In the genomic region with DNA sequence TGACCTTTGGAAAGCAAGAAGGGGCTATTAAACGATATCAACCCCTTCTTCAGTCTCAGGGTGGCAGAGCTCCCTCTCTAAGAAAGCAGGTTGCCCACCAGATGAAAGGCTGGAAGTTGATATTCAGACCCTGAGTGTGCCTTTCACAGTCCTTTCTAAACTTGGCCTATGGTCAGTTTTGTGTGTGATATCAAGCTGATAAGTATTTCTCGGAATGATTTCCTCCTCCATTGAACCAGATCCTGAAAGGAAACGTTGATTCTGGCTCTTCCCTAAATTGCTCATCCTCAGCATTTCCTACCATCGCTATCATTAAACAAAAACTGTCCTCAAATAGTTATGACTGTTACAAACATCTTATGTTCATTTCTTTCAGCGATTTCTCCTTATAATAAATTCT, we compare ENCODE assay signal across 22 cellular contexts.
DNase-seq lines count a peak whose midpoint lies in the region; ATAC-seq, FAIRE-seq and TF ChIP-seq lines count a peak whose summit lies in the region.
"Had no signal": no experiment of that assay in that cellular context is flagged by ENCODE, and none has a peak within 500 bp of the region (broad histone marks: within the 10 kb centered on the region; RNA-seq: fewer than 3 reads in every experiment).

No MANE protein-coding gene starts in this region.

- dilution Hi-C loops in endothelial cell of umbilical vein (cut with MboI; ENCODE audit: extremely low pct_ligation_motif_present, low sequenced_read_pairs) = no loop called here

- H3K27ac ChIP-seq in endothelial cell of umbilical vein (ENCODE audit: insufficient read depth, low read depth, low read length) = peak overlapping the region; percentile 57
- H3K27ac ChIP-seq in upper lobe of left lung = peak overlapping the region; percentile 24 to 84 (median 61)
- H3K27ac ChIP-seq in osteoblast (ENCODE audit: low read depth, low read length) = no peak overlapping the region
- H3K27ac ChIP-seq: A549, hepatocyte, neutrophil had no signal

- peaks cover 29% of the 10 kb centered on the region for H3K4me1 Mint-ChIP-seq in activated CD8-positive, alpha-beta memory T cell treated with anti-CD3 and anti-CD28 coated beads, Interleukin-2, amount 10 ng/mL, durations not matched to agents 7 days and 5 days

- H2AFZ ChIP-seq in endothelial cell of umbilical vein (ENCODE audit: low read depth, low read length) = peak overlapping the region; percentile 76
- no peak overlapping the region for H2AFZ ChIP-seq in osteoblast (ENCODE audit: low read length)
- H2AFZ ChIP-seq: hepatocyte had no signal

- peaks cover 19% of the 10 kb centered on the region for H3K4me1 ChIP-seq in endothelial cell of umbilical vein (ENCODE audit: control insufficient read depth, extremely low read depth, insufficient read depth, low read length)
- H3K4me1 ChIP-seq in upper lobe of left lung = peaks cover 0 to 20% (median 9%) of the 10 kb centered on the region in 4 donors
- H3K4me1 ChIP-seq in osteoblast (ENCODE audit: insufficient read depth, low read length) = no peaks in the 10 kb centered on the region
- H3K4me1 ChIP-seq: A549 had no signal

- 45 to 54% methylated on average over 5 of the region's 5 CpGs for WGBS in upper lobe of left lung, 2 donors

- intact Hi-C loops in endothelial cell of umbilical vein (cut with micrococcal nuclease) = loop anchor here (1.0 to 2.0 kb wide), 2 partner anchors 9 to 273 kb away; partner anchors contain the start of genes ABHD17B and C9orf85

- peaks cover 2% of the 10 kb centered on the region for H3K27me3 Mint-ChIP-seq in activated CD8-positive, alpha-beta memory T cell treated with anti-CD3 and anti-CD28 coated beads, Interleukin-2, amount 10 ng/mL, durations not matched to agents 7 days and 5 days
- H3K27me3 Mint-ChIP-seq: activated naive CD4-positive, alpha-beta T cell treated with anti-CD3 and anti-CD28 coated beads, Interleukin-2, amount 50 U/mL, for 24 hours; activated T-cell treated with anti-CD3 and anti-CD28 coated beads, Interleukin-2, amount 50 U/mL, for 24 hours; type B pancreatic cell had no signal

- DNase-seq in activated CD8-positive, alpha-beta memory T cell treated with anti-CD3 and anti-CD28 coated beads, Interleukin-2, amount 10 ng/mL, durations not matched to agents 7 days and 5 days = no peak
- DNase-seq in activated CD8-positive, alpha-beta memory T cell treated with anti-CD3 and anti-CD28 coated beads, Interleukin-2, amount 50 U/mL, for 48 hours = no peak
- peak; percentile 51 for DNase-seq in endothelial cell of umbilical vein (ENCODE audit: low read depth, low spot score)
- DNase-seq in lung microvascular endothelial cell (ENCODE audit: low read depth in 2 of 2) = peak; percentile 39
- DNase-seq in upper lobe of left lung = no peak
- DNase-seq in osteoblast (ENCODE audit: insufficient read length, low spot score, missing footprints) = no peak
- DNase-seq in NK-92 (lab: John Stamatoyannopoulos, UW; ENCODE audit: unreplicated experiment) = no peak
- DNase-seq: activated T-cell treated with anti-CD3 and anti-CD28 coated beads, Interleukin-2, amount 50 U/mL, for 24 hours; DMS 273 treated with DMSO at 0.1 percent for 48 hours; islet precursor cell; MV-4-11; NCI-H2029 treated with DMSO at 0.1 percent for 48 hours; NCI-H510A treated with DMSO at 0.1 percent for 48 hours; stimulated activated naive CD8-positive, alpha-beta T cell treated with anti-CD3 and anti-CD28 coated beads, Interleukin-15, Interleukin-2, amounts not matched to agents 100 U/mL and 50 U/mL, for 24 hours; SW 1271 had no signal

- peak in 2 of 4 donors; percentile 41 to 67 for TF ChIP-seq EP300 in upper lobe of left lung (IDR thresholded peaks at IDR 0.05)

- H3K27me3 ChIP-seq in endothelial cell of umbilical vein (ENCODE audit: control insufficient read depth in 2 of 2, insufficient read depth in 2 of 2, low read length in 2 of 2) (no peaks in the 10 kb centered on the region), upper lobe of left lung (no peaks in the 10 kb centered on the region), osteoblast (ENCODE audit: insufficient read depth, low read length) (no peaks in the 10 kb centered on the region)
- H3K27me3 ChIP-seq: BLaER1 treated with 17β-estradiol and CSF1 and Interleukin-3, amounts not matched to agents 10 nM and 100 nM; hepatocyte; neutrophil had no signal

- H3K79me2 ChIP-seq in endothelial cell of umbilical vein (ENCODE audit: control insufficient read depth, insufficient read depth, low read length) = no peaks in the 10 kb centered on the region
- no peaks in the 10 kb centered on the region for H3K79me2 ChIP-seq in osteoblast (ENCODE audit: insufficient read depth, low read length)
- H3K79me2 ChIP-seq: hepatocyte had no signal

- ATAC-seq in activated CD8-positive, alpha-beta memory T cell treated with anti-CD3 and anti-CD28 coated beads, Interleukin-2, amount 10 ng/mL, durations not matched to agents 7 days and 5 days = no peak
- ATAC-seq in upper lobe of left lung (ENCODE audit: low FRiP score in 2 of 2) = no peak
- no peak for ATAC-seq in GM18909 (IDR thresholded peaks at IDR 0.05; ENCODE audit: poor library complexity, unreplicated experiment)
- ATAC-seq: A549 had no signal

- CTCF ChIA-PET in activated CD8-positive, alpha-beta memory T cell treated with anti-CD3 and anti-CD28 coated beads, Interleukin-2, amount 10 ng/mL, durations not matched to agents 7 days and 5 days (lab: Charles Lee) = interaction anchor here (1.4 kb wide), 1 partner anchor 130 kb away, joined by 4 read pairs; no protein-coding TSS in a partner anchor
- CTCF ChIA-PET in endothelial cell of umbilical vein (lab: Charles Lee) = interaction anchor here (0.9 to 3.2 kb wide), 4 partner anchors 9 to 80 kb away, joined by 3 to 23 read pairs (median 6); no protein-coding TSS in a partner anchor

- peak overlapping the region; percentile 79 for H3K27ac Mint-ChIP-seq in activated CD8-positive, alpha-beta memory T cell treated with anti-CD3 and anti-CD28 coated beads, Interleukin-2, amount 10 ng/mL, durations not matched to agents 7 days and 5 days
- H3K27ac Mint-ChIP-seq: activated naive CD4-positive, alpha-beta T cell treated with anti-CD3 and anti-CD28 coated beads, Interleukin-2, amount 50 U/mL, for 24 hours; type B pancreatic cell had no signal

- H3K4me3 Mint-ChIP-seq in activated CD8-positive, alpha-beta memory T cell treated with anti-CD3 and anti-CD28 coated beads, Interleukin-2, amount 10 ng/mL, durations not matched to agents 7 days and 5 days = no peak overlapping the region
- H3K4me3 Mint-ChIP-seq: type B pancreatic cell had no signal

- peaks cover 7% of the 10 kb centered on the region for H3K36me3 Mint-ChIP-seq in activated CD8-positive, alpha-beta memory T cell treated with anti-CD3 and anti-CD28 coated beads, Interleukin-2, amount 10 ng/mL, durations not matched to agents 7 days and 5 days
- H3K36me3 Mint-ChIP-seq: activated naive CD4-positive, alpha-beta T cell treated with anti-CD3 and anti-CD28 coated beads, Interleukin-2, amount 50 U/mL, for 24 hours; type B pancreatic cell had no signal

- POLR2A ChIA-PET in endothelial cell of umbilical vein (lab: Charles Lee) = no interaction called here

- TF ChIP-seq POLR2A in endothelial cell of umbilical vein (IDR thresholded peaks at IDR 0.05; ENCODE audit: low read depth, low read length) (no peak), upper lobe of left lung (IDR thresholded peaks at IDR 0.05) (no peak)

- no peak overlapping the region for H3K9ac ChIP-seq in endothelial cell of umbilical vein (replicated peaks; ENCODE audit: extremely low read depth, insufficient read depth, low read length)

- H3K4me2 ChIP-seq in endothelial cell of umbilical vein (ENCODE audit: insufficient read depth, low read length) (peak overlapping the region; percentile 89), osteoblast (ENCODE audit: insufficient read depth, low read length) (no peak overlapping the region)
- H3K4me2 ChIP-seq: A549, hepatocyte had no signal

- TF ChIP-seq CTCF in endothelial cell of umbilical vein (IDR thresholded peaks at IDR 0.05; ENCODE audit: extremely low read depth in 1 of 2, insufficient read depth in 1 of 2, low read depth in 1 of 2, low read length in 2 of 2) = no peak
- no peak for TF ChIP-seq CTCF in upper lobe of left lung (IDR thresholded peaks at IDR 0.05)
- TF ChIP-seq CTCF in osteoblast (IDR thresholded peaks at IDR 0.05; ENCODE audit: extremely low read depth, low read depth, low read length) = no peak

- H3K9me1 ChIP-seq in endothelial cell of umbilical vein (replicated peaks; ENCODE audit: control insufficient read depth, extremely low read depth, insufficient read depth, low read length) = no peaks in the 10 kb centered on the region

- H3K9me3 Mint-ChIP-seq in activated CD8-positive, alpha-beta memory T cell treated with anti-CD3 and anti-CD28 coated beads, Interleukin-2, amount 10 ng/mL, durations not matched to agents 7 days and 5 days (ENCODE audit: low read depth) = no peaks in the 10 kb centered on the region
- H3K9me3 Mint-ChIP-seq: activated naive CD4-positive, alpha-beta T cell treated with anti-CD3 and anti-CD28 coated beads, Interleukin-2, amount 50 U/mL, for 24 hours; activated T-cell treated with anti-CD3 and anti-CD28 coated beads, Interleukin-2, amount 50 U/mL, for 24 hours; type B pancreatic cell had no signal

- BruUV-seq in endothelial cell of umbilical vein (replicated peaks; lab: Mats Ljungman, UMichigan) = no TSS peak

- H3K4me3 ChIP-seq in endothelial cell of umbilical vein (replicated peaks in 1 of 3; ENCODE audit: insufficient read depth in 1 of 3, low read depth in 1 of 3, low read length in 3 of 3) (peak overlapping the region in 1 of 3 experiments; percentile 12), upper lobe of left lung (no peak overlapping the region), osteoblast (ENCODE audit: insufficient read depth, low read length) (no peak overlapping the region)
- H3K4me3 ChIP-seq: A549; BLaER1 treated with 17β-estradiol and CSF1 and Interleukin-3, amounts not matched to agents 10 nM and 100 nM; hepatocyte had no signal

- H3K36me3 ChIP-seq in endothelial cell of umbilical vein (ENCODE audit: control insufficient read depth in 2 of 2, extremely low read depth in 1 of 2, insufficient read depth in 2 of 2, low read length in 2 of 2) = no peaks in the 10 kb centered on the region
- no peaks in the 10 kb centered on the region for H3K36me3 ChIP-seq in upper lobe of left lung
- no peaks in the 10 kb centered on the region for H3K36me3 ChIP-seq in osteoblast (ENCODE audit: insufficient read depth, low read length)
- H3K36me3 ChIP-seq: BLaER1 treated with 17β-estradiol and CSF1 and Interleukin-3, amounts not matched to agents 10 nM and 100 nM; neutrophil had no signal

- no peaks in the 10 kb centered on the region for H4K20me1 ChIP-seq in endothelial cell of umbilical vein (replicated peaks; ENCODE audit: control insufficient read depth, extremely low read depth, insufficient read depth, low read length)
- no peaks in the 10 kb centered on the region for H4K20me1 ChIP-seq in osteoblast (ENCODE audit: insufficient read depth, low read length)
- H4K20me1 ChIP-seq: BLaER1 treated with 17β-estradiol and CSF1 and Interleukin-3, amounts not matched to agents 10 nM and 100 nM had no signal

- FAIRE-seq in endothelial cell of umbilical vein (lab: Jason Lieb, UNC) = peak; percentile 21
- FAIRE-seq: A549 had no signal

- H3K9me3 ChIP-seq in endothelial cell of umbilical vein (replicated peaks; ENCODE audit: control insufficient read depth, insufficient read depth, low read length) (no peaks in the 10 kb centered on the region), upper lobe of left lung (no peaks in the 10 kb centered on the region), osteoblast (ENCODE audit: low read depth, low read length) (no peaks in the 10 kb centered on the region)
- H3K9me3 ChIP-seq: A549; BLaER1 treated with 17β-estradiol and CSF1 and Interleukin-3, amounts not matched to agents 10 nM and 100 nM; neutrophil had no signal

Comparison
In these comparisons a context has a peak if more than half of its experiments do, and no peak if none do; other contexts are left out.
1. DNase-seq: peak in endothelial cell of umbilical vein (single experiment) and lung microvascular endothelial cell (2 of 2); none in activated CD8-positive, alpha-beta memory T cell treated with anti-CD3 and anti-CD28 coated beads, Interleukin-2, amount 10 ng/mL, durations not matched to agents 7 days and 5 days (single experiment), activated CD8-positive, alpha-beta memory T cell treated with anti-CD3 and anti-CD28 coated beads, Interleukin-2, amount 50 U/mL, for 48 hours (single experiment), upper lobe of left lung (0 of 2), osteoblast (single experiment) and NK-92 (single experiment).